ENCODE assay signal across 9 cellular contexts in the genomic region with DNA sequence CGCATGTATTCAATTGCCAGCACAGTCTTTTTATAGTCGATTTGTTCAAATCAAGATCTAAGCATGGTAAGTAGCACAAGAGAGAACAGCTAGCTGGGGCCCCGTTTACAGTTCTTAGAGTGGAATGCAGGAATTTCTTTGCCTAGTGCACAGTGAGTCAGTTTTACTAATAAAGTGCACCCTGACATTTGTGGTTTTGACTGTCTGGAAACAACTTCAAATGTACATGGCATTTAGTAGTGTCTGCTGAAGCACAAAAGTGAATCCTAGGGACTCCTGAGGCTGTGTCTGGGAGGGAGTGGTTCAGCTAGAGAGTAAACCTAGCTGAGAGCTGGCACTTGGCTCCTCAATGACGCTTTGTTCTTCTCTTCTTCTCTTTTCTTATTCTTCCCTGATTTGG.
A peak's percentile ranks its signal among the peaks of the same experiment; 100 is the strongest.
DNase-seq lines count a peak whose midpoint lies in the region; ATAC-seq, FAIRE-seq and TF ChIP-seq lines count a peak whose summit lies in the region.
"Had no signal": no experiment of that assay in that cellular context is flagged by ENCODE, and none has a peak within 500 bp of the region (broad histone marks: within the 10 kb centered on the region; RNA-seq: fewer than 3 reads in every experiment).

No MANE protein-coding gene starts in this region.

- no peak overlapping the region for H3K4me3 ChIP-seq in ectodermal cell (ENCODE audit: insufficient read depth, low read depth, low read length)
- H3K4me3 ChIP-seq in right atrium auricular region: no peak overlapping the region
- H3K4me3 ChIP-seq: heart right ventricle had no signal

- H3K9me3 ChIP-seq in ectodermal cell (ENCODE audit: control insufficient read depth, low read length) (no peaks in the 10 kb centered on the region), right atrium auricular region (no peaks in the 10 kb centered on the region)
- H3K9me3 ChIP-seq: heart right ventricle had no signal

- FAIRE-seq in RCC 7860 (lab: Jason Lieb, UNC): peak; percentile 92

- H3K27me3 ChIP-seq in ectodermal cell (ENCODE audit: control insufficient read depth, insufficient read depth, low read length, poor library complexity, severe bottlenecking) (no peaks in the 10 kb centered on the region), right atrium auricular region (no peaks in the 10 kb centered on the region)
- H3K27me3 ChIP-seq: heart right ventricle had no signal

- WGBS in ectodermal cell, 2 experiments: 91 to 95% methylated on average over 3 to 4 of the region's 4 CpGs

- H3K27ac ChIP-seq in ectodermal cell (ENCODE audit: insufficient read depth, low read depth, low read length, poor library complexity, severe bottlenecking): peak overlapping the region; percentile 9
- no peak overlapping the region for H3K27ac ChIP-seq in right atrium auricular region
- H3K27ac ChIP-seq: heart right ventricle had no signal

- H3K4me1 ChIP-seq in ectodermal cell (ENCODE audit: control insufficient read depth, insufficient read depth, low read length): peaks cover 3% of the 10 kb centered on the region
- peaks cover 0 to 7% of the 10 kb centered on the region in 2 donors for H3K4me1 ChIP-seq in right atrium auricular region

- peak; percentile 97 for DNase-seq in ELR (ENCODE audit: low read depth)
- peak; percentile 91 for DNase-seq in RCC 7860 (ENCODE audit: low spot score)
- DNase-seq in non-pigmented ciliary epithelial cell (ENCODE audit: low read depth): peak; percentile 95
- DNase-seq in superior temporal gyrus (ENCODE audit: extremely low spot score): no peak
- DNase-seq in activated CD8-positive, alpha-beta memory T cell treated with anti-CD3 and anti-CD28 coated beads for 24 hours: no peak
- no peak for DNase-seq in right atrium auricular region (ENCODE audit: low spot score)
- DNase-seq: heart right ventricle had no signal

- TF ChIP-seq CTCF in right atrium auricular region (IDR thresholded peaks at IDR 0.05): no peak

- no peak for ATAC-seq in GM19324 (IDR thresholded peaks at IDR 0.05; ENCODE audit: low FRiP score, unreplicated experiment)
- ATAC-seq: heart right ventricle had no signal

- H3K36me3 ChIP-seq in ectodermal cell (ENCODE audit: control insufficient read depth, insufficient read depth, low read length) (no peaks in the 10 kb centered on the region), right atrium auricular region (no peaks in the 10 kb centered on the region)
- H3K36me3 ChIP-seq: heart right ventricle had no signal

Comparison
In these comparisons a context has a peak if more than half of its experiments do, and no peak if none do; other contexts are left out.
1. DNase-seq: peak in ELR (single experiment), RCC 7860 (single experiment) and non-pigmented ciliary epithelial cell (single experiment); none in superior temporal gyrus (single experiment), activated CD8-positive, alpha-beta memory T cell treated with anti-CD3 and anti-CD28 coated beads for 24 hours (single experiment) and right atrium auricular region (single experiment).